10 cellular contexts compared by ENCODE assay signal in genomic region chr21:33544451-33544850, GRCh38. TPM values are rescaled to one million over a fixed set of nuclear protein-coding genes. Genes with fewer than 3 reads are reported as not detected.
DNase-seq lines count a peak whose midpoint lies in the region; ATAC-seq and TF ChIP-seq lines count a peak whose summit lies in the region.
"Had no signal": no experiment of that assay in that cellular context is flagged by ENCODE, and none has a peak within 500 bp of the region (broad histone marks: within the 10 kb centered on the region; RNA-seq: fewer than 3 reads in every experiment).

No MANE protein-coding gene starts in this region.

- peaks cover 23% of the 10 kb centered on the region for H4K20me1 ChIP-seq in DOHH2 (ENCODE audit: control insufficient read depth, insufficient read depth, low read depth, low read length)

- peaks cover 88% of the 10 kb centered on the region for H3K36me3 ChIP-seq in DOHH2 (ENCODE audit: control insufficient read depth, low read length)
- H3K36me3 ChIP-seq in Panc1 (ENCODE audit: control insufficient read depth, insufficient read depth, low read length) = peaks cover 30% of the 10 kb centered on the region
- H3K36me3 ChIP-seq in esophagus muscularis mucosa = peaks cover 17 to 32% (median 24%) of the 10 kb centered on the region in 4 donors
- no peaks in the 10 kb centered on the region for H3K36me3 ChIP-seq in prostate gland

- POLR2A ChIA-PET in Panc1 (lab: Charles Lee) = no interaction called here

- H3K27me3 ChIP-seq in DOHH2 (ENCODE audit: control insufficient read depth, low read length) (no peaks in the 10 kb centered on the region), Panc1 (ENCODE audit: control insufficient read depth, insufficient read depth, low read length) (no peaks in the 10 kb centered on the region), esophagus muscularis mucosa (no peaks in the 10 kb centered on the region), prostate gland (replicated peaks; ENCODE audit: insufficient read depth) (no peaks in the 10 kb centered on the region)

- peaks cover 14% of the 10 kb centered on the region; the same call in 1 of the 2 replicates for H3F3A ChIP-seq in DOHH2 (ENCODE audit: control insufficient read depth, insufficient read depth)

- peak overlapping the region; percentile 85 for H3K4me2 ChIP-seq in DOHH2 (ENCODE audit: low read length)

- no peaks in the 10 kb centered on the region for H3K9me2 ChIP-seq in DOHH2 (replicated peaks; ENCODE audit: control insufficient read depth, low read length)

- peak overlapping the region; percentile 96 for H3K4me3 ChIP-seq in DOHH2 (ENCODE audit: low read length)
- peak overlapping the region; percentile 69 to 96 for H3K4me3 ChIP-seq in Panc1 (ENCODE audit: low read depth in 2 of 2, low read length in 2 of 2)
- peak overlapping the region; percentile 72 to 81 (median 75) for H3K4me3 ChIP-seq in esophagus muscularis mucosa
- peak overlapping the region; percentile 63 to 65 for H3K4me3 ChIP-seq in prostate gland

- H3K9me3 ChIP-seq in DOHH2 (ENCODE audit: control insufficient read depth, insufficient read depth, low read length) (no peaks in the 10 kb centered on the region), Panc1 (ENCODE audit: control insufficient read depth, insufficient read depth, low read depth, low read length) (no peaks in the 10 kb centered on the region), esophagus muscularis mucosa (no peaks in the 10 kb centered on the region), prostate gland (no peaks in the 10 kb centered on the region)

- intact Hi-C loops in Panc1 (cut with micrococcal nuclease; ENCODE audit: unreplicated experiment) (no loop called here), esophagus muscularis mucosa (cut with DNase I) (loop anchor here (5.0 kb wide), 1 partner anchor 62 kb away; no protein-coding TSS in a partner anchor), prostate gland (cut with DNase I) (no loop called here)

- ATAC-seq in Panc1 (no peak), HG02852 (IDR thresholded peaks at IDR 0.05; ENCODE audit: unreplicated experiment) (no peak), HG03457 (IDR thresholded peaks at IDR 0.05; ENCODE audit: unreplicated experiment) (no peak)

- in situ Hi-C loops in Panc1 (cut with HindIII; ENCODE audit: low pct_unique_long_range_greater_than_20kb, low sequenced_read_pairs) = no loop called here

- TF ChIP-seq CTCF in DOHH2 (IDR thresholded peaks at IDR 0.05; ENCODE audit: low read depth, low read length, poor library complexity, severe bottlenecking) = no peak
- TF ChIP-seq CTCF in Panc1 (IDR thresholded peaks at IDR 0.05) = no peak
- no peak for TF ChIP-seq CTCF in esophagus muscularis mucosa (IDR thresholded peaks at IDR 0.05)
- TF ChIP-seq CTCF in prostate gland (IDR thresholded peaks at IDR 0.05) = no peak

- WGBS in esophagus muscularis mucosa = 10% methylated on average over 5 of the region's 5 CpGs
- WGBS in prostate gland = 13% methylated on average over 5 of the region's 5 CpGs

- CTCF ChIA-PET in Panc1 (lab: Charles Lee) = no interaction called here

- peak overlapping the region; percentile 97; the same call in 1 of the 2 replicates for H3K27ac ChIP-seq in DOHH2 (ENCODE audit: low read depth, low read length)
- H3K27ac ChIP-seq in Panc1 (ENCODE audit: low read length) = peak overlapping the region; percentile 98
- H3K27ac ChIP-seq in esophagus muscularis mucosa (replicated peaks in 1 of 4) = peak overlapping the region in 3 of 4 donors; percentile 97 to 99 (median 98)
- H3K27ac ChIP-seq in prostate gland = no peak overlapping the region

- DNase-seq in Panc1 (ENCODE audit: low read depth, low spot score) (no peak), esophagus muscularis mucosa (ENCODE audit: extremely low spot score) (no peak), prostate gland (ENCODE audit: low spot score) (no peak), NCI-H2171 (lab: John Stamatoyannopoulos, UW) (no peak), 8988T (no peak)
- DNase-seq: cortex of kidney, NCI-H2107 had no signal

- peaks cover 98% of the 10 kb centered on the region for H3K79me2 ChIP-seq in DOHH2 (ENCODE audit: control insufficient read depth, low read length)

- TF ChIP-seq POLR2A in esophagus muscularis mucosa (IDR thresholded peaks at IDR 0.05; ENCODE audit: low read depth) (no peak), prostate gland (IDR thresholded peaks at IDR 0.05) (no peak)

- no peak for TF ChIP-seq EP300 in esophagus muscularis mucosa (IDR thresholded peaks at IDR 0.05)

- no TSS peak for BruUV-seq in Panc1 (replicated peaks; lab: Mats Ljungman, UMichigan)

- H3K4me1 ChIP-seq in DOHH2 (ENCODE audit: control insufficient read depth, low read length) (peaks cover 28% of the 10 kb centered on the region), Panc1 (ENCODE audit: control insufficient read depth, insufficient read depth, low read length) (peaks cover 10% of the 10 kb centered on the region), esophagus muscularis mucosa (peaks cover 34 to 57% (median 49%) of the 10 kb centered on the region in 4 donors), prostate gland (replicated peaks) (peaks cover 5% of the 10 kb centered on the region)

RNA-seq across cellular contexts. Expression of gene SON, which starts 1.6 kb away (rescaled TPM):
- 183 TPM for total RNA-seq in Panc1 (2021; ENCODE audit: unreplicated experiment)
- 58.4 TPM for polyA plus RNA-seq in Panc1 (2012; ENCODE audit: insufficient read length)
- 100 to 1,000 TPM; 219 to 258 (median 244) TPM for total RNA-seq in esophagus muscularis mucosa
- total RNA-seq in prostate gland = 100 to 1,000 TPM; 213 to 222 TPM

RNA-seq across cellular contexts. Expression of gene GART, which starts 2.5 kb away (rescaled TPM):
- total RNA-seq in Panc1 (2021; ENCODE audit: unreplicated experiment) (132 TPM), esophagus muscularis mucosa (10 to 100 TPM; 35.8 to 61.8 (median 49.0) TPM), prostate gland (10 to 100 TPM; 55.9 to 65.3 TPM)
- 67.4 TPM for polyA plus RNA-seq in Panc1 (2012; ENCODE audit: insufficient read length)

RNA-seq across cellular contexts. Expression of gene DONSON, which starts 44.0 kb away (rescaled TPM):
- total RNA-seq in Panc1 (2021; ENCODE audit: unreplicated experiment) (21.9 TPM), esophagus muscularis mucosa (10 to 100 TPM in 1 of 4 donors, 1 to 10 TPM in 3; 3.5 to 11.2 (median 5.2) TPM), prostate gland (10 to 100 TPM; 11.6 to 16.8 TPM)
- polyA plus RNA-seq in Panc1 (2012; ENCODE audit: insufficient read length) = 11.0 TPM

RNA-seq across cellular contexts. Expression of gene DNAJC28, which starts 52.9 kb away (rescaled TPM):
- total RNA-seq in Panc1 (2021; ENCODE audit: unreplicated experiment) (1.5 TPM), esophagus muscularis mucosa (1 to 10 TPM in 3 of 4 donors, under 1 TPM in 1; 0.83 to 2.1 (median 1.7) TPM), prostate gland (1 to 10 TPM; 2.3 to 4.4 TPM)
- polyA plus RNA-seq in Panc1 (2012; ENCODE audit: insufficient read length) = 0.80 TPM

Comparison
In these comparisons a context has a peak if more than half of its experiments do, and no peak if none do; other contexts are left out.
1. H3K27ac ChIP-seq: peak in DOHH2 (single experiment), Panc1 (single experiment) and esophagus muscularis mucosa (3 of 4); none in prostate gland (0 of 2).
2. Peak in every context shown above with its lines, with median percentiles within 50 percentile points of each other: H3K4me3 ChIP-seq.